12 cellular contexts compared by ENCODE assay signal in the genomic region with DNA sequence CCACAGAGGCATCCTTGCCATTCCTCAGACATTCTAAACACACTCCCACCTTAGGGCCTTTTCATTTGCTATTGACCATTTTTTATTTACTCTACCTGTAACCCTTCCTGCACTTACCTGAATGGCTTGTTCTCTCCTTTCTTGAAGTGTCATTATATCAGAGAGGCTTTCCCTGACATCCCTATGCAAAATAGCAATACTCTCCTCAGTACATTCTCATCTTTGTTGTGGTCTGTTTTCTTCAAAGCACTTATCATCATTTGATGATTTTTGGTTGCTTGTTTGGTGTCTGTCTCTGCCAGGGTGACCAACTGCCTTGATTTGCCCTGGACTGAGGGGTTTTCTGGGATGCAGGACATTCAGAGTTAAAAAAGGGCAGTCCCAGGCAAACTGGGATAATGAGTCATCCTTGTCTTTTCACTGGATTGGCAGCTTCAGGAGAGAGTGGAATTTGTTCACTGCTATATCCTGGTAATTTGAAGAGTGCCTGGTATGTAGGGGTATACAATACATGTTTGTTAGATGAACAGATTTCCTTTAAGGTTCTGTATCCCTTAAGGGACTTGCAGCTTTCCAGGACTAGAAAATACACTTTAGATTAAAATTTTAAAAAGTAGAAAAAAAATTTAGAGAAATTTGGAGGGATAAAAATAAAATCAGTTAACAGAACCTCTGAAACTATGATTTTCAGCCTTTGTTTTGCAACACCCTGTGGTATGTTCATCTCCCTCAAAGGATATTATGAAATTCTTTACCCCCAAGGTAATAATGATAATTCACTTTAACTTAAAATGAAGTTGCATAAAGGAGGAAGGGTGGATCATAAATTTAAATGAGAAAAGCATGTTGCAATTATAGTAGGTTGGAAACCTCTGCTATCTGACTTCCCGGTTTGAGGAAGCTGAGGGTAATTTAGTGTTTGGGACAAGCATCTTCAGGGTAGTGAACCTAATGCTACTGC.
A peak's percentile ranks its signal among the peaks of the same experiment; 100 is the strongest.
DNase-seq lines count a peak whose midpoint lies in the region; ATAC-seq and TF ChIP-seq lines count a peak whose summit lies in the region.
"Had no signal": no experiment of that assay in that cellular context is flagged by ENCODE, and none has a peak within 500 bp of the region (broad histone marks: within the 10 kb centered on the region; RNA-seq: fewer than 3 reads in every experiment).

No MANE protein-coding gene starts in this region.

- H3K4me3 Mint-ChIP-seq in mesothelial cell of epicardium: no peak overlapping the region
- H3K4me3 Mint-ChIP-seq: activated naive CD4-positive, alpha-beta T cell treated with anti-CD3 and anti-CD28 coated beads, Interleukin-2, amount 50 U/mL, for 24 hours; B cell; T-helper 1 cell treated with Interleukin-12 subunit alpha and Interleukin-12 subunit beta and Interleukin-4 antibody, amounts not matched to agents 30 μg/mL and 1 μg/mL, for 36 hours had no signal

- peaks cover 5% of the 10 kb centered on the region for H3K36me3 ChIP-seq in left ventricle myocardium inferior
- no peaks in the 10 kb centered on the region for H3K36me3 ChIP-seq in SJSA1

- intact Hi-C loops in left ventricle myocardium superior (cut with micrococcal nuclease) (no loop called here), left ventricle myocardium inferior (cut with micrococcal nuclease) (no loop called here)

- no peak overlapping the region for H3K27ac Mint-ChIP-seq in mesothelial cell of epicardium
- H3K27ac Mint-ChIP-seq: activated naive CD4-positive, alpha-beta T cell treated with anti-CD3 and anti-CD28 coated beads, Interleukin-2, amount 50 U/mL, for 24 hours; B cell; T-helper 1 cell treated with Interleukin-12 subunit alpha and Interleukin-12 subunit beta and Interleukin-4 antibody, amounts not matched to agents 30 μg/mL and 1 μg/mL, for 36 hours had no signal

- H3K4me1 ChIP-seq in left ventricle myocardium inferior: peaks cover 34% of the 10 kb centered on the region
- H3K4me1 ChIP-seq in SJSA1 (replicated peaks): peaks cover 13% of the 10 kb centered on the region
- peaks cover 33% of the 10 kb centered on the region for H3K4me1 ChIP-seq in foreskin keratinocyte

- no peak overlapping the region for H3K4me3 ChIP-seq in left ventricle myocardium inferior
- H3K4me3 ChIP-seq in SJSA1: no peak overlapping the region

- peaks cover 10% of the 10 kb centered on the region for H3K9me3 Mint-ChIP-seq in mesothelial cell of epicardium

- TF ChIP-seq CTCF in left ventricle myocardium inferior (IDR thresholded peaks at IDR 0.05; ENCODE audit: borderline replicate concordance): no peak
- TF ChIP-seq CTCF in foreskin keratinocyte (conservative IDR thresholded peaks at IDR 0.05): no peak
- no peak for TF ChIP-seq CTCF in mesothelial cell of epicardium (IDR thresholded peaks at IDR 0.05; ENCODE audit: unreplicated experiment)

- peaks cover 7% of the 10 kb centered on the region for H3K4me1 Mint-ChIP-seq in mesothelial cell of epicardium
- H3K4me1 Mint-ChIP-seq: B cell had no signal

- peak; percentile 57 for ATAC-seq in left ventricle myocardium superior
- peak; percentile 69 for ATAC-seq in foreskin keratinocyte

- H3K27me3 ChIP-seq in left ventricle myocardium inferior (ENCODE audit: low read depth) (no peaks in the 10 kb centered on the region), SJSA1 (replicated peaks) (no peaks in the 10 kb centered on the region), foreskin keratinocyte (no peaks in the 10 kb centered on the region)

- H3K9me3 ChIP-seq in left ventricle myocardium inferior (replicated peaks) (peaks cover 6% of the 10 kb centered on the region), SJSA1 (replicated peaks) (no peaks in the 10 kb centered on the region)

- peaks cover 21% of the 10 kb centered on the region for H3K36me3 Mint-ChIP-seq in mesothelial cell of epicardium

- no peak for DNase-seq in left ventricle myocardium superior
- DNase-seq in left ventricle myocardium inferior: no peak
- peak; percentile 50 to 62 for DNase-seq in SJSA1 (ENCODE audit: low read depth in 1 of 2, low spot score in 2 of 2)
- DNase-seq in foreskin keratinocyte: peak; percentile 47 to 75
- DNase-seq in OCI-M2 (lab: John Stamatoyannopoulos, UW; ENCODE audit: unreplicated experiment): no peak
- DNase-seq in activated CD4-positive, alpha-beta T cell treated with anti-CD3 and anti-CD28 coated beads for 1 hour: no peak
- DNase-seq in mesothelial cell of epicardium (ENCODE audit: low spot score in 2 of 2, unreplicated experiment in 2 of 2): no peak
- DNase-seq in Ammon's horn (ENCODE audit: low spot score): no peak
- DNase-seq: stimulated activated naive CD4-positive, alpha-beta T cell had no signal

- no peaks in the 10 kb centered on the region for H3K27me3 Mint-ChIP-seq in mesothelial cell of epicardium (ENCODE audit: low read depth)
- H3K27me3 Mint-ChIP-seq: activated naive CD4-positive, alpha-beta T cell treated with anti-CD3 and anti-CD28 coated beads, Interleukin-2, amount 50 U/mL, for 24 hours; B cell had no signal

- H3K27ac ChIP-seq in left ventricle myocardium inferior (replicated peaks) (no peak overlapping the region), SJSA1 (no peak overlapping the region), foreskin keratinocyte (no peak overlapping the region)

Comparison
In these comparisons a context has a peak if more than half of its experiments do, and no peak if none do; other contexts are left out.
1. DNase-seq: peak in SJSA1 (2 of 2) and foreskin keratinocyte (2 of 2); none in left ventricle myocardium superior (single experiment), left ventricle myocardium inferior (single experiment), OCI-M2 (single experiment), activated CD4-positive, alpha-beta T cell treated with anti-CD3 and anti-CD28 coated beads for 1 hour (single experiment), mesothelial cell of epicardium (0 of 2) and Ammon's horn (single experiment).